In the genomic region with DNA sequence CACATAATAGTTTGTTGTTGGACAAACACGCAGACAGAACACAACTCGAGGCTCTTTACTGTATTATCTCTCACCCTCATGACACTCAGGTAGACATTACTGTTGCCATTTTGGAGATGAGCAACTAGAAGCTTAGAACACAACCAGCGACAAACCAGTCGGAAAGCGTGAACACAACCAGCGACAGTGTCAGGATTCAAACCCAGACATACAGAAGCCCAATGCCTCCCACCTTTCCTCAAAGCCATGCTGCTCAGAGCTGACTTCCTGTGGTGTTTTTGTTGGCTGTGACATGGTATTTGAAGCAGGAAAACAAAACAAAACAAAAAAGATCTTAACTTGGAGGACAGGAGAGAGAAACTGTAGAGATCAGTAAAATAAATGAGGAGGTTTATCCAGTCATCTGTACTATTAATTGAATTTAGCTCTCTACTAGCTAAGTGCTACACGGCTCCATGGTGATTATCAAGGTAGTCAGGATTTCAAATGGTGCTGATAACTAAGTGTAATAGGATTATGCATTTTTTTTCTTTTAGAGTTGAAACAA, we compare ENCODE assay signal across 14 cellular contexts.
DNase-seq lines count a peak whose midpoint lies in the region; ATAC-seq, FAIRE-seq and TF ChIP-seq lines count a peak whose summit lies in the region.
"Had no signal": no experiment of that assay in that cellular context is flagged by ENCODE, and none has a peak within 500 bp of the region (broad histone marks: within the 10 kb centered on the region; RNA-seq: fewer than 3 reads in every experiment).

No MANE protein-coding gene starts in this region.

- ATAC-seq in HG03442 (IDR thresholded peaks at IDR 0.05; ENCODE audit: unreplicated experiment) (no peak), upper lobe of right lung (no peak)

- H3K4me1 ChIP-seq in ACC112 (ENCODE audit: control insufficient read depth, insufficient read depth, low read length, unreplicated experiment) (peaks cover 66% of the 10 kb centered on the region), upper lobe of right lung (peaks cover 17% of the 10 kb centered on the region)

- H3K27ac Mint-ChIP-seq in nephron progenitor cell, result peak overlapping the region; percentile 43
- H3K27ac Mint-ChIP-seq: activated naive CD8-positive, alpha-beta T cell treated with anti-CD3 and anti-CD28 coated beads, Interleukin-2, amount 10 ng/mL, durations not matched to agents 7 days and 5 days; type B pancreatic cell had no signal

- H3K36me3 Mint-ChIP-seq in nephron progenitor cell (ENCODE audit: low read depth), result no peaks in the 10 kb centered on the region
- H3K36me3 Mint-ChIP-seq: activated naive CD8-positive, alpha-beta T cell treated with anti-CD3 and anti-CD28 coated beads, Interleukin-2, amount 10 ng/mL, durations not matched to agents 7 days and 5 days had no signal

- H3K9me3 ChIP-seq in MG63, result no peaks in the 10 kb centered on the region
- H3K9me3 ChIP-seq in upper lobe of right lung, result no peaks in the 10 kb centered on the region

- TF ChIP-seq CTCF in nephron progenitor cell (IDR thresholded peaks at IDR 0.05) (no peak), upper lobe of right lung (IDR thresholded peaks at IDR 0.05) (no peak)

- no peak overlapping the region for H3K4me3 Mint-ChIP-seq in nephron progenitor cell
- H3K4me3 Mint-ChIP-seq: activated naive CD8-positive, alpha-beta T cell treated with anti-CD3 and anti-CD28 coated beads, Interleukin-2, amount 10 ng/mL, durations not matched to agents 7 days and 5 days; type B pancreatic cell had no signal

- H3K9me3 Mint-ChIP-seq in nephron progenitor cell, result no peaks in the 10 kb centered on the region

- H3K79me2 ChIP-seq in ACC112 (ENCODE audit: control insufficient read depth, insufficient read depth, low read length, unreplicated experiment), result peaks cover 88% of the 10 kb centered on the region

- no peak overlapping the region for H3K4me3 ChIP-seq in ACC112 (ENCODE audit: low read depth, low read length)
- H3K4me3 ChIP-seq in MG63, result no peak overlapping the region
- H3K4me3 ChIP-seq in upper lobe of right lung, result no peak overlapping the region

- H3K27me3 Mint-ChIP-seq in nephron progenitor cell (ENCODE audit: low read depth, poor library complexity), result peaks cover 12% of the 10 kb centered on the region
- H3K27me3 Mint-ChIP-seq: type B pancreatic cell had no signal

- intact Hi-C loops in upper lobe of right lung (cut with DNase I), result no loop called here

- DNase-seq in MG63, result peak; percentile 37
- no peak for DNase-seq in nephron progenitor cell
- DNase-seq in upper lobe of right lung, result no peak
- DNase-seq in SHP77 treated with DMSO at 0.1 percent for 48 hours (lab: John Stamatoyannopoulos, UW), result no peak
- DNase-seq in stimulated activated CD4-positive, alpha-beta T cell treated with anti-CD3 and anti-CD28 coated beads, Interleukin-12 subunit alpha, Interleukin-12 subunit beta, amount 100 ng/mL, for 4 hours, result no peak
- DNase-seq: activated CD8-positive, alpha-beta memory T cell treated with anti-CD3 and anti-CD28 coated beads for 24 hours; activated naive CD8-positive, alpha-beta T cell treated with anti-CD3 and anti-CD28 coated beads, Interleukin-2, amount 10 ng/mL, durations not matched to agents 7 days and 5 days; hippocampal formation; KG1; small intestine had no signal

- peaks cover 20% of the 10 kb centered on the region for H3K4me1 Mint-ChIP-seq in nephron progenitor cell

- H3K27ac ChIP-seq in ACC112 (ENCODE audit: low read depth, low read length) (peak overlapping the region; percentile 98), upper lobe of right lung (no peak overlapping the region)

- peak; percentile 33 for FAIRE-seq in endometrium (lab: Jason Lieb, UNC)

- H3K27me3 ChIP-seq in ACC112 (ENCODE audit: insufficient read depth, low read length) (no peaks in the 10 kb centered on the region), MG63 (no peaks in the 10 kb centered on the region), upper lobe of right lung (no peaks in the 10 kb centered on the region)

- H3K36me3 ChIP-seq in ACC112 (ENCODE audit: insufficient read depth, low read length) (no peaks in the 10 kb centered on the region), MG63 (peaks cover 9% of the 10 kb centered on the region), upper lobe of right lung (no peaks in the 10 kb centered on the region)

- no peak overlapping the region for H2AFZ ChIP-seq in ACC112 (ENCODE audit: low read length, unreplicated experiment)
